Comparison of ENCODE assay signal across 13 cellular contexts in genomic region chr2:98759338-98759737, GRCh38. TPM values are rescaled to one million over a fixed set of nuclear protein-coding genes. Genes with fewer than 3 reads are reported as not detected.
A peak's percentile ranks its signal among the peaks of the same experiment; 100 is the strongest.
DNase-seq lines count a peak whose midpoint lies in the region; ATAC-seq and TF ChIP-seq lines count a peak whose summit lies in the region.
"Had no signal": no experiment of that assay in that cellular context is flagged by ENCODE, and none has a peak within 500 bp of the region (broad histone marks: within the 10 kb centered on the region; RNA-seq: fewer than 3 reads in every experiment).

No MANE protein-coding gene starts in this region.

- H3K4me3 ChIP-seq in upper lobe of left lung, result no peak overlapping the region
- H3K4me3 ChIP-seq: heart left ventricle had no signal

- H3K4me1 Mint-ChIP-seq in activated naive CD4-positive, alpha-beta T cell treated with anti-CD3 and anti-CD28 coated beads for 36 hours (ENCODE audit: low read depth), result peaks cover 58% of the 10 kb centered on the region
- peaks cover 64% of the 10 kb centered on the region for H3K4me1 Mint-ChIP-seq in central memory CD8-positive, alpha-beta T cell
- H3K4me1 Mint-ChIP-seq in nephron progenitor cell, result no peaks in the 10 kb centered on the region

- no peaks in the 10 kb centered on the region for H3K27me3 Mint-ChIP-seq in activated naive CD4-positive, alpha-beta T cell treated with anti-CD3 and anti-CD28 coated beads for 36 hours (ENCODE audit: low read depth)
- no peaks in the 10 kb centered on the region for H3K27me3 Mint-ChIP-seq in central memory CD8-positive, alpha-beta T cell
- H3K27me3 Mint-ChIP-seq in nephron progenitor cell (ENCODE audit: low read depth, poor library complexity), result peaks cover 21% of the 10 kb centered on the region

- ATAC-seq in activated naive CD4-positive, alpha-beta T cell treated with anti-CD3 and anti-CD28 coated beads, Interleukin-2, amount 50 U/mL, for 72 hours, result no peak
- ATAC-seq in central memory CD8-positive, alpha-beta T cell (replicated peaks; ENCODE audit: extremely low read depth, poor library complexity, severe bottlenecking), result peak; percentile 29
- ATAC-seq in upper lobe of left lung (ENCODE audit: low FRiP score in 2 of 2) (no peak), GM21619 (IDR thresholded peaks at IDR 0.05; ENCODE audit: unreplicated experiment) (no peak)
- ATAC-seq: heart left ventricle had no signal

- TF ChIP-seq CTCF in upper lobe of left lung (IDR thresholded peaks at IDR 0.05) (no peak), nephron progenitor cell (IDR thresholded peaks at IDR 0.05) (no peak)

- peak overlapping the region; percentile 7 to 68 (median 49) for H3K27ac ChIP-seq in upper lobe of left lung

- no peak for TF ChIP-seq EP300 in upper lobe of left lung (IDR thresholded peaks at IDR 0.05)

- no peak overlapping the region for H3K4me3 Mint-ChIP-seq in activated naive CD4-positive, alpha-beta T cell treated with anti-CD3 and anti-CD28 coated beads for 36 hours
- H3K4me3 Mint-ChIP-seq in central memory CD8-positive, alpha-beta T cell, result no peak overlapping the region
- no peak overlapping the region for H3K4me3 Mint-ChIP-seq in nephron progenitor cell

- no peaks in the 10 kb centered on the region for H3K9me3 ChIP-seq in upper lobe of left lung
- H3K9me3 ChIP-seq: heart left ventricle had no signal

- intact Hi-C loops in activated naive CD4-positive, alpha-beta T cell treated with anti-CD3 and anti-CD28 coated beads for 36 hours (cut with micrococcal nuclease), result no loop called here

- CTCF ChIA-PET in activated naive CD4-positive, alpha-beta T cell treated with anti-CD3 and anti-CD28 coated beads for 36 hours (lab: Charles Lee), result interaction anchor here (1.1 to 1.2 kb wide), 2 partner anchors 12 to 20 kb away, joined by 3 to 4 read pairs; no protein-coding TSS in a partner anchor

- no peaks in the 10 kb centered on the region for H3K36me3 ChIP-seq in upper lobe of left lung
- H3K36me3 ChIP-seq: heart left ventricle had no signal

- H3K9me3 Mint-ChIP-seq in activated naive CD4-positive, alpha-beta T cell treated with anti-CD3 and anti-CD28 coated beads for 36 hours, result no peaks in the 10 kb centered on the region
- peaks cover 0 to 7% of the 10 kb centered on the region in 2 donors for H3K9me3 Mint-ChIP-seq in activated naive CD4-positive, alpha-beta T cell treated with anti-CD3 and anti-CD28 coated beads, Interleukin-2, amount 50 U/mL, for 72 hours
- H3K9me3 Mint-ChIP-seq in central memory CD8-positive, alpha-beta T cell, result no peaks in the 10 kb centered on the region
- no peaks in the 10 kb centered on the region for H3K9me3 Mint-ChIP-seq in nephron progenitor cell

- H3K36me3 Mint-ChIP-seq in activated naive CD4-positive, alpha-beta T cell treated with anti-CD3 and anti-CD28 coated beads for 36 hours (ENCODE audit: low read depth), result no peaks in the 10 kb centered on the region
- H3K36me3 Mint-ChIP-seq in activated naive CD4-positive, alpha-beta T cell treated with anti-CD3 and anti-CD28 coated beads, Interleukin-2, amount 50 U/mL, for 72 hours, result peaks cover 0 to 13% of the 10 kb centered on the region in 2 donors
- peaks cover 3% of the 10 kb centered on the region for H3K36me3 Mint-ChIP-seq in central memory CD8-positive, alpha-beta T cell (ENCODE audit: insufficient read depth)
- no peaks in the 10 kb centered on the region for H3K36me3 Mint-ChIP-seq in nephron progenitor cell (ENCODE audit: low read depth)

- 53 to 58% methylated on average over 2 of the region's 2 CpGs for WGBS in upper lobe of left lung, 2 donors

- TF ChIP-seq POLR2A in upper lobe of left lung (IDR thresholded peaks at IDR 0.05), result no peak

- peaks cover 27 to 46% (median 36%) of the 10 kb centered on the region in 4 donors for H3K4me1 ChIP-seq in upper lobe of left lung

- DNase-seq in activated naive CD4-positive, alpha-beta T cell treated with anti-CD3 and anti-CD28 coated beads for 36 hours, result no peak
- DNase-seq in activated naive CD4-positive, alpha-beta T cell treated with anti-CD3 and anti-CD28 coated beads, Interleukin-2, amount 50 U/mL, for 72 hours (ENCODE audit: low spot score in 2 of 2), result no peak
- DNase-seq in SKM-1 (lab: John Stamatoyannopoulos, UW; ENCODE audit: unreplicated experiment) (peak; percentile 31), upper lobe of left lung (no peak), NCI-H1105 treated with DMSO at 0.1 percent for 48 hours (lab: John Stamatoyannopoulos, UW) (no peak), nephron progenitor cell (no peak)
- DNase-seq in central memory CD8-positive, alpha-beta T cell (ENCODE audit: low spot score in 2 of 2), result no peak
- DNase-seq: activated CD8-positive, alpha-beta memory T cell treated with anti-CD3 and anti-CD28 coated beads, Interleukin-2, amount 50 U/mL, for 48 hours; DMS79 treated with DMSO at 0.1 percent for 48 hours; heart left ventricle; IMR-90; OCI-M1 had no signal

- no peaks in the 10 kb centered on the region for H3K27me3 ChIP-seq in upper lobe of left lung
- H3K27me3 ChIP-seq: heart left ventricle had no signal

- peak overlapping the region; percentile 43 for H3K27ac Mint-ChIP-seq in activated naive CD4-positive, alpha-beta T cell treated with anti-CD3 and anti-CD28 coated beads for 36 hours
- no peak overlapping the region for H3K27ac Mint-ChIP-seq in activated naive CD4-positive, alpha-beta T cell treated with anti-CD3 and anti-CD28 coated beads, Interleukin-2, amount 50 U/mL, for 72 hours
- H3K27ac Mint-ChIP-seq in central memory CD8-positive, alpha-beta T cell (ENCODE audit: low read depth), result no peak overlapping the region
- H3K27ac Mint-ChIP-seq in nephron progenitor cell, result no peak overlapping the region

RNA-seq across cellular contexts. Expression of gene MGAT4A, which starts 28.4 kb away (rescaled TPM):
- total RNA-seq in activated naive CD4-positive, alpha-beta T cell treated with anti-CD3 and anti-CD28 coated beads for 36 hours, result 10 to 100 TPM; 85.5 to 87.5 TPM
- 10 to 100 TPM; 59.1 to 95.6 TPM for total RNA-seq in activated naive CD4-positive, alpha-beta T cell treated with anti-CD3 and anti-CD28 coated beads, Interleukin-2, amount 50 U/mL, for 72 hours
- total RNA-seq in upper lobe of left lung, result 10 to 100 TPM; 28.4 to 69.6 (median 53.6) TPM
